16 cellular contexts compared by ENCODE assay signal in genomic region chr16:14101415-14101814, GRCh38. TPM values are rescaled to one million over a fixed set of nuclear protein-coding genes. Genes with fewer than 3 reads are reported as not detected.
DNase-seq lines count a peak whose midpoint lies in the region; ATAC-seq and TF ChIP-seq lines count a peak whose summit lies in the region.
"Had no signal": no experiment of that assay in that cellular context is flagged by ENCODE, and none has a peak within 500 bp of the region (broad histone marks: within the 10 kb centered on the region; RNA-seq: fewer than 3 reads in every experiment).

No MANE protein-coding gene starts in this region.

- no peaks in the 10 kb centered on the region for H3K27me3 Mint-ChIP-seq in memory B cell
- H3K27me3 Mint-ChIP-seq in mesothelial cell of epicardium (ENCODE audit: low read depth) = no peaks in the 10 kb centered on the region
- H3K27me3 Mint-ChIP-seq in T-helper 2 cell treated with Interferon-gamma antibody and Interleukin-4, amounts not matched to agents 5 μg/mL and 100 μg/mL, for 36 hours (ENCODE audit: low read depth) = no peaks in the 10 kb centered on the region
- H3K27me3 Mint-ChIP-seq: activated naive CD4-positive, alpha-beta T cell treated with anti-CD3 and anti-CD28 coated beads, Interleukin-2, amount 50 U/mL, for 24 hours; type B pancreatic cell had no signal

- DNase-seq in GM12865 (ENCODE audit: low read depth) (peak; percentile 35), RPMI8226 (peak; percentile 22), memory B cell (ENCODE audit: low spot score in 2 of 2) (no peak), SW 1271 (lab: John Stamatoyannopoulos, UW) (no peak), mesothelial cell of epicardium (ENCODE audit: low spot score in 2 of 2, unreplicated experiment in 2 of 2) (no peak)
- no peak for DNase-seq in T-helper 2 cell treated with Interferon-gamma antibody and Interleukin-4, amounts not matched to agents 5 μg/mL and 100 μg/mL, for 36 hours (ENCODE audit: low spot score)
- DNase-seq: AML-193; DND-41; gastrocnemius medialis; NCI-H2171; stimulated activated CD4-positive, alpha-beta T cell treated with anti-CD3 and anti-CD28 coated beads, Interleukin-1b, Interleukin-23, amount 100 ng/mL, for 48 hours had no signal

- H3K27ac Mint-ChIP-seq in memory B cell (no peak overlapping the region), mesothelial cell of epicardium (no peak overlapping the region)
- no peak overlapping the region for H3K27ac Mint-ChIP-seq in T-helper 2 cell treated with Interferon-gamma antibody and Interleukin-4, amounts not matched to agents 5 μg/mL and 100 μg/mL, for 36 hours
- H3K27ac Mint-ChIP-seq: activated naive CD4-positive, alpha-beta T cell treated with anti-CD3 and anti-CD28 coated beads, Interleukin-2, amount 50 U/mL, for 24 hours; type B pancreatic cell had no signal

- H3K4me1 Mint-ChIP-seq in memory B cell (peaks cover 28% of the 10 kb centered on the region), mesothelial cell of epicardium (peaks cover 64% of the 10 kb centered on the region)
- peaks cover 11% of the 10 kb centered on the region for H3K4me1 Mint-ChIP-seq in T-helper 2 cell treated with Interferon-gamma antibody and Interleukin-4, amounts not matched to agents 5 μg/mL and 100 μg/mL, for 36 hours (ENCODE audit: low read depth)

- H3K36me3 Mint-ChIP-seq in memory B cell = peaks cover 8% of the 10 kb centered on the region
- H3K36me3 Mint-ChIP-seq in mesothelial cell of epicardium = peaks cover 11% of the 10 kb centered on the region
- peaks cover 3% of the 10 kb centered on the region for H3K36me3 Mint-ChIP-seq in T-helper 2 cell treated with Interferon-gamma antibody and Interleukin-4, amounts not matched to agents 5 μg/mL and 100 μg/mL, for 36 hours (ENCODE audit: low read depth)

- no peaks in the 10 kb centered on the region for H3K9me3 Mint-ChIP-seq in memory B cell
- H3K9me3 Mint-ChIP-seq in mesothelial cell of epicardium = peaks cover 13% of the 10 kb centered on the region
- H3K9me3 Mint-ChIP-seq in T-helper 2 cell treated with Interferon-gamma antibody and Interleukin-4, amounts not matched to agents 5 μg/mL and 100 μg/mL, for 36 hours = no peaks in the 10 kb centered on the region
- H3K9me3 Mint-ChIP-seq: activated naive CD4-positive, alpha-beta T cell treated with anti-CD3 and anti-CD28 coated beads, Interleukin-2, amount 50 U/mL, for 24 hours had no signal

- no peak overlapping the region for H3K4me3 Mint-ChIP-seq in memory B cell
- H3K4me3 Mint-ChIP-seq in mesothelial cell of epicardium = no peak overlapping the region
- no peak overlapping the region for H3K4me3 Mint-ChIP-seq in T-helper 2 cell treated with Interferon-gamma antibody and Interleukin-4, amounts not matched to agents 5 μg/mL and 100 μg/mL, for 36 hours
- H3K4me3 Mint-ChIP-seq: activated naive CD4-positive, alpha-beta T cell treated with anti-CD3 and anti-CD28 coated beads, Interleukin-2, amount 50 U/mL, for 24 hours; type B pancreatic cell had no signal

- no peak overlapping the region for H3K4me3 ChIP-seq in GM12865 (ENCODE audit: low read depth, low read length)
- H3K4me3 ChIP-seq: gastrocnemius medialis, SK-N-MC had no signal

- ATAC-seq in GM19324 (IDR thresholded peaks at IDR 0.05; ENCODE audit: low FRiP score, unreplicated experiment) (peak; percentile 55), memory B cell (ENCODE audit: low read depth) (peak; percentile 43), GM19328 (IDR thresholded peaks at IDR 0.05; ENCODE audit: unreplicated experiment) (no peak)
- ATAC-seq: gastrocnemius medialis had no signal

- TF ChIP-seq CTCF in GM12865 (IDR thresholded peaks at IDR 0.05; ENCODE audit: insufficient read depth, low read depth, low read length, missing control alignments) (no peak), mesothelial cell of epicardium (IDR thresholded peaks at IDR 0.05; ENCODE audit: unreplicated experiment) (no peak)

RNA-seq across cellular contexts. Expression of gene MRTFB, which starts 30.3 kb away (rescaled TPM):
- 74.7 to 77.5 TPM (median 75.6 TPM) in 3 replicates for total RNA-seq in mesothelial cell of epicardium

Comparison
In these comparisons a context has a peak if more than half of its experiments do, and no peak if none do; other contexts are left out.
1. DNase-seq: peak in GM12865 (single experiment) and RPMI8226 (single experiment); none in memory B cell (0 of 2), SW 1271 (0 of 2), mesothelial cell of epicardium (0 of 2) and T-helper 2 cell treated with Interferon-gamma antibody and Interleukin-4, amounts not matched to agents 5 μg/mL and 100 μg/mL, for 36 hours (single experiment).